In the genomic region with DNA sequence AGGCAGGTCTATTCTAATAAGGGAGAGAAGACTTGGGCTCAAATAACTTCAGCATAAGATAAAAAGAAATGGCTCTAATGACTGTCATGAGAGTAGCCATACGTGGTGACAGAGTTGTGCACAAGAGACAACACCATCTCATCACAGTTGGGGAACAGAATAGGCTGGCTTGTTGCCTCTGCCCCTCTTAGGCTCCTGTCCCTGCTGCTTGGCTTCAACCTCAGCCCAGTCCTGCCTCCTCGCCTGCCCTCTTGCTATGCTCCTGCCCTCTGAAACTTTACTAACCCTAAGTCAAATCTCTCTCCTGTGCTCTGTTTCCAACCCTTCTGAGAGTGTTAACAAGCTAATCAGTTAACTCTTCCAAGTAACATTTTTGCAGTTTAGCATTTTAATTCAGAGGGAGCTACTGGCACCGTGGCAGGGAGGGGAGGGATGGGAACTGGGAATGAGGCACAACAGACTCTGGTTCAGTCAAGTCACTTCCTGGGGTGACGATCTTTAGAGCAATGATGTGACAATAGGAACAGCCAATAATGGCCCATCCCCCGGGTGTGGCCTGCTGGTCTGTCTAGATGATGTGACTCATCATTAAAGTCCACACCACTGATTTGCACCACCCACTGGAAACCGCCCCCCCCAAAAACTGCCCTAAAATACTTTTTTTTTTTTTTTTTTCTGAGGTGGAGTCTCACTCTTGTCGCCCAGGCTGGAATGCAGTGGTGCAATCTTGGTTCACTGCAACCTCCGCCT, we compare ENCODE assay signal across 11 cellular contexts.
DNase-seq lines count a peak whose midpoint lies in the region; ATAC-seq and TF ChIP-seq lines count a peak whose summit lies in the region.
"Had no signal": no experiment of that assay in that cellular context is flagged by ENCODE, and none has a peak within 500 bp of the region (broad histone marks: within the 10 kb centered on the region; RNA-seq: fewer than 3 reads in every experiment).

No MANE protein-coding gene starts in this region.

- no peaks in the 10 kb centered on the region for H3K27me3 Mint-ChIP-seq in activated T-cell treated with anti-CD3 and anti-CD28 coated beads, Interleukin-2, amount 50 U/mL, for 24 hours
- H3K27me3 Mint-ChIP-seq in nephron progenitor cell (ENCODE audit: low read depth, poor library complexity) = peaks cover 9% of the 10 kb centered on the region

- H3K4me1 Mint-ChIP-seq in activated T-cell treated with anti-CD3 and anti-CD28 coated beads, Interleukin-2, amount 50 U/mL, for 24 hours (ENCODE audit: low read depth) = peaks cover 4% of the 10 kb centered on the region
- H3K4me1 Mint-ChIP-seq in nephron progenitor cell = peaks cover 6% of the 10 kb centered on the region

- H3K9me3 Mint-ChIP-seq in activated T-cell treated with anti-CD3 and anti-CD28 coated beads, Interleukin-2, amount 50 U/mL, for 24 hours = no peaks in the 10 kb centered on the region
- H3K9me3 Mint-ChIP-seq in nephron progenitor cell = peaks cover 11% of the 10 kb centered on the region

- ATAC-seq in HG02610 (IDR thresholded peaks at IDR 0.05; ENCODE audit: unreplicated experiment) (no peak), HG03097 (IDR thresholded peaks at IDR 0.05; ENCODE audit: low FRiP score, unreplicated experiment) (no peak)

- H3K36me3 Mint-ChIP-seq in activated T-cell treated with anti-CD3 and anti-CD28 coated beads, Interleukin-2, amount 50 U/mL, for 24 hours (ENCODE audit: low read depth) = no peaks in the 10 kb centered on the region
- no peaks in the 10 kb centered on the region for H3K36me3 Mint-ChIP-seq in nephron progenitor cell (ENCODE audit: low read depth)

- H3K27ac ChIP-seq in epithelial cell of prostate = peak overlapping the region; percentile 32
- H3K27ac ChIP-seq: thoracic aorta had no signal

- H3K4me3 Mint-ChIP-seq in activated T-cell treated with anti-CD3 and anti-CD28 coated beads, Interleukin-2, amount 50 U/mL, for 24 hours = no peak overlapping the region
- no peak overlapping the region for H3K4me3 Mint-ChIP-seq in nephron progenitor cell

- no peak for TF ChIP-seq CTCF in nephron progenitor cell (IDR thresholded peaks at IDR 0.05)

- peak overlapping the region; percentile 1 for H3K27ac Mint-ChIP-seq in activated T-cell treated with anti-CD3 and anti-CD28 coated beads, Interleukin-2, amount 50 U/mL, for 24 hours
- no peak overlapping the region for H3K27ac Mint-ChIP-seq in nephron progenitor cell

- DNase-seq in activated T-cell treated with anti-CD3 and anti-CD28 coated beads, Interleukin-2, amount 50 U/mL, for 24 hours = no peak
- no peak for DNase-seq in activated T-cell treated with anti-CD3 and anti-CD28 coated beads, Interleukin-2, amount 50 U/mL, for 1 hour
- DNase-seq in NCI-H146 (lab: John Stamatoyannopoulos, UW) (peak; percentile 17), epithelial cell of prostate (ENCODE audit: low read depth, low spot score) (peak; percentile 22), stromal cell of bone marrow (ENCODE audit: low read depth) (peak; percentile 13), nephron progenitor cell (no peak)
- DNase-seq: KG1, NCI-H510A had no signal

Comparison
In these comparisons a context has a peak if more than half of its experiments do, and no peak if none do; other contexts are left out.
1. DNase-seq: peak in NCI-H146 (single experiment), epithelial cell of prostate (single experiment) and stromal cell of bone marrow (single experiment); none in activated T-cell treated with anti-CD3 and anti-CD28 coated beads, Interleukin-2, amount 50 U/mL, for 24 hours (single experiment), activated T-cell treated with anti-CD3 and anti-CD28 coated beads, Interleukin-2, amount 50 U/mL, for 1 hour (single experiment) and nephron progenitor cell (single experiment).